23 cellular contexts compared by ENCODE assay signal in the genomic region with DNA sequence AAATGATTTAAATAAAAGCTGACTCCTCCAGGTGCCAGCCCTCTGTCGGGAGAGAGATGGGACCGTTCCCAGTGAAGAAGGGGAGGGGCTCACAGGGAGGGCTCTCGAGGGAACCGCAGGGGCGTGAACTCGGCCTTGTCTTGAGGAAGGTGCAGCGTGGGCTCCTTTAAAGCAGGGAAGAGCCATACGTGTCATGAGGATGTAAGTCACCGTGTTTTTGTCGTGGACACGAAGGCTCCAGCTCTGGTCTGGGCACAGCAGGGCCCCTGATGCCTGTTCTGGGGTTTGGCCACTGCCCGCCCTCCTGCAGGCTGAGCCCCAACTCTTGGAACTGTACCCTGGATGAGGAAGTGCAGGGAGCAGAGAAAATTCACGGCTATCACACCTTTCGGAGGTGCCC. TPM values are rescaled to one million over a fixed set of nuclear protein-coding genes. Genes with fewer than 3 reads are reported as not detected.
DNase-seq lines count a peak whose midpoint lies in the region; ATAC-seq and TF ChIP-seq lines count a peak whose summit lies in the region.
"Had no signal": no experiment of that assay in that cellular context is flagged by ENCODE, and none has a peak within 500 bp of the region (broad histone marks: within the 10 kb centered on the region; RNA-seq: fewer than 3 reads in every experiment).

No MANE protein-coding gene starts in this region.

- no peaks in the 10 kb centered on the region for H3K9me3 ChIP-seq in stomach
- H3K9me3 ChIP-seq: BE2C, body of pancreas, Caco-2 had no signal

- no peak for TF ChIP-seq CTCF in WTC11 (IDR thresholded peaks at IDR 0.05)
- no peak for TF ChIP-seq CTCF in endothelial cell (IDR thresholded peaks at IDR 0.05; ENCODE audit: unreplicated experiment)
- no peak for TF ChIP-seq CTCF in stomach (IDR thresholded peaks at IDR 0.05)

- CTCF ChIA-PET in WTC11 (lab: Charles Lee) = interaction anchor here (1.1 kb wide), 2 partner anchors 9 to 31 kb away, joined by 3 read pairs; no protein-coding TSS in a partner anchor

- H3K36me3 Mint-ChIP-seq in WTC11 = no peaks in the 10 kb centered on the region
- H3K36me3 Mint-ChIP-seq in endothelial cell (ENCODE audit: low read depth, unreplicated experiment) = no peaks in the 10 kb centered on the region

- no peaks in the 10 kb centered on the region for H3K36me3 ChIP-seq in stomach
- H3K36me3 ChIP-seq: BE2C had no signal

- DNase-seq in activated effector memory CD4-positive, alpha-beta T cell treated with anti-CD3 and anti-CD28 coated beads, Interleukin-2, amount 50 U/mL, for 16 hours = peak; percentile 49
- DNase-seq in activated effector memory CD4-positive, alpha-beta T cell treated with Interleukin-2 at 50 U/mL for 16 hours = no peak
- DNase-seq in WTC11 (ENCODE audit: low spot score) = peak; percentile 8
- peak; percentile 1 for DNase-seq in endothelial cell (ENCODE audit: low spot score)
- DNase-seq in stomach = peak; percentile 15
- DNase-seq in C1 segment of cervical spinal cord (lab: John Stamatoyannopoulos, UW) = no peak
- no peak for DNase-seq in stimulated activated naive CD4-positive, alpha-beta T cell treated with Interleukin-2 at 50 U/mL for 16 hours (lab: John Stamatoyannopoulos, UW)
- DNase-seq: activated B cell treated with CpG ODN at 0.5 μM for 24 hours; activated CD4-positive, alpha-beta T cell treated with anti-CD3 and anti-CD28 coated beads, Interleukin-2, amount 50 U/mL, for 48 hours; BE2C; DMS79; GF-D8; mammary epithelial cell; NCI-H446 treated with DMSO at 0.1 percent for 48 hours; stimulated activated CD8-positive, alpha-beta memory T cell treated with anti-CD3 and anti-CD28 coated beads, Interleukin-4, amount 100 ng/mL, for 48 hours had no signal

- H3K27ac ChIP-seq in stomach = no peak overlapping the region
- H3K27ac ChIP-seq: body of pancreas had no signal

- H3K27me3 Mint-ChIP-seq in WTC11 (ENCODE audit: low read depth) (no peaks in the 10 kb centered on the region), endothelial cell (ENCODE audit: unreplicated experiment) (peaks cover 2% of the 10 kb centered on the region)
- H3K27me3 Mint-ChIP-seq: activated B cell treated with CpG ODN at 0.5 μM for 24 hours had no signal

- H3K4me3 Mint-ChIP-seq in WTC11 = no peak overlapping the region
- H3K4me3 Mint-ChIP-seq in endothelial cell (ENCODE audit: unreplicated experiment) = no peak overlapping the region
- H3K4me3 Mint-ChIP-seq: activated B cell treated with CpG ODN at 0.5 μM for 24 hours; activated T-helper 1 cell treated with anti-CD3 and anti-CD28 coated beads, Interleukin-12 subunit alpha, Interleukin-12 subunit beta, Interleukin-2, Interleukin-4 antibody, amounts not matched to agents 30 ng/mL and 10 ng/mL and 1 ng/mL, durations not matched to agents 14 hours and 24 hours and 36 hours; neural crest cell had no signal

- H3K27me3 ChIP-seq in stomach = no peaks in the 10 kb centered on the region
- H3K27me3 ChIP-seq: BE2C, body of pancreas had no signal

- ATAC-seq in WTC11 (no peak), GM19463 (IDR thresholded peaks at IDR 0.05; ENCODE audit: unreplicated experiment) (no peak)
- ATAC-seq: body of pancreas had no signal

- H3K9me3 Mint-ChIP-seq in WTC11 (no peaks in the 10 kb centered on the region), endothelial cell (ENCODE audit: unreplicated experiment) (no peaks in the 10 kb centered on the region)
- H3K9me3 Mint-ChIP-seq: activated B cell treated with CpG ODN at 0.5 μM for 24 hours; activated T-helper 1 cell treated with anti-CD3 and anti-CD28 coated beads, Interleukin-12 subunit alpha, Interleukin-12 subunit beta, Interleukin-2, Interleukin-4 antibody, amounts not matched to agents 30 ng/mL and 10 ng/mL and 1 ng/mL, durations not matched to agents 14 hours and 24 hours and 36 hours; neural crest cell had no signal

- TF ChIP-seq EP300 in stomach (IDR thresholded peaks at IDR 0.05) = no peak

- POLR2A ChIA-PET in WTC11 (lab: Charles Lee) = no interaction called here

- no peaks in the 10 kb centered on the region for H3K4me1 ChIP-seq in stomach
- H3K4me1 ChIP-seq: BE2C had no signal

- no peak overlapping the region for H3K4me3 ChIP-seq in stomach
- H3K4me3 ChIP-seq: body of pancreas had no signal

- WGBS in stomach, 5 donors = 60 to 76% (median 64%) methylated on average over 14 of the region's 14 CpGs

- H3K27ac Mint-ChIP-seq in WTC11 (no peak overlapping the region), endothelial cell (ENCODE audit: unreplicated experiment) (no peak overlapping the region)
- H3K27ac Mint-ChIP-seq: activated B cell treated with CpG ODN at 0.5 μM for 24 hours; activated T-helper 1 cell treated with anti-CD3 and anti-CD28 coated beads, Interleukin-12 subunit alpha, Interleukin-12 subunit beta, Interleukin-2, Interleukin-4 antibody, amounts not matched to agents 30 ng/mL and 10 ng/mL and 1 ng/mL, durations not matched to agents 14 hours and 24 hours and 36 hours; progenitor cell of endocrine pancreas had no signal

- no peaks in the 10 kb centered on the region for H3K4me1 Mint-ChIP-seq in WTC11
- H3K4me1 Mint-ChIP-seq in endothelial cell (ENCODE audit: unreplicated experiment) = no peaks in the 10 kb centered on the region
- H3K4me1 Mint-ChIP-seq: activated B cell treated with CpG ODN at 0.5 μM for 24 hours had no signal

- no peak for TF ChIP-seq POLR2A in stomach (IDR thresholded peaks at IDR 0.05)

- intact Hi-C loops in stomach (cut with DNase I; ENCODE audit: low total_unique reads) = no loop called here

TF ChIP-seq in WTC11, 78 proteins besides CTCF, POLR2A, EP300 and RAD21 (continues in another document):
- TF ChIP-seq, protein P1, sequence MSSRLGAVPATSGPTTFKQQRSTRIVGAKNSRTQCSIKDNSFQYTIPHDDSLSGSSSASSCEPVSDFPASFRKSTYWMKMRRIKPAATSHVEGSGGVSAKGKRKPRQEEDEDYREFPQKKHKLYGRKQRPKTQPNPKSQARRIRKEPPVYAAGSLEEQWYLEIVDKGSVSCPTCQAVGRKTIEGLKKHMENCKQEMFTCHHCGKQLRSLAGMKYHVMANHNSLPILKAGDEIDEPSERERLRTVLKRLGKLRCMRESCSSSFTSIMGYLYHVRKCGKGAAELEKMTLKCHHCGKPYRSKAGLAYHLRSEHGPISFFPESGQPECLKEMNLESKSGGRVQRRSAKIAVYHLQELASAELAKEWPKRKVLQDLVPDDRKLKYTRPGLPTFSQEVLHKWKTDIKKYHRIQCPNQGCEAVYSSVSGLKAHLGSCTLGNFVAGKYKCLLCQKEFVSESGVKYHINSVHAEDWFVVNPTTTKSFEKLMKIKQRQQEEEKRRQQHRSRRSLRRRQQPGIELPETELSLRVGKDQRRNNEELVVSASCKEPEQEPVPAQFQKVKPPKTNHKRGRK (CRISPR knock-in tag; IDR thresholded peaks at IDR 0.05; ENCODE audit: borderline replicate concordance) = no peak
- TF ChIP-seq ELF4 (CRISPR knock-in tag; IDR thresholded peaks at IDR 0.05; ENCODE audit: low read depth) (no peak), CREB1 (CRISPR knock-in tag; IDR thresholded peaks at IDR 0.05) (no peak), IRF2 (CRISPR knock-in tag; IDR thresholded peaks at IDR 0.05; ENCODE audit: borderline replicate concordance, low read depth) (no peak), CBFB (CRISPR knock-in tag; IDR thresholded peaks at IDR 0.05; ENCODE audit: low read depth) (no peak), OVOL2 (CRISPR knock-in tag; IDR thresholded peaks at IDR 0.05; ENCODE audit: borderline replicate concordance) (no peak), ZNF671 (CRISPR knock-in tag; IDR thresholded peaks at IDR 0.05) (no peak), ZNF263 (CRISPR knock-in tag; IDR thresholded peaks at IDR 0.05; ENCODE audit: low read depth) (no peak), CREM (CRISPR knock-in tag; IDR thresholded peaks at IDR 0.05) (no peak), NR3C1 (CRISPR knock-in tag; conservative IDR thresholded peaks at IDR 0.05; ENCODE audit: low read depth) (no peak), KAT7 (CRISPR knock-in tag; IDR thresholded peaks at IDR 0.05; ENCODE audit: borderline replicate concordance) (no peak), SMAD3 (CRISPR knock-in tag; IDR thresholded peaks at IDR 0.05; ENCODE audit: borderline replicate concordance) (no peak), JAZF1 (CRISPR knock-in tag; IDR thresholded peaks at IDR 0.05) (no peak)
- TF ChIP-seq, protein P2, sequence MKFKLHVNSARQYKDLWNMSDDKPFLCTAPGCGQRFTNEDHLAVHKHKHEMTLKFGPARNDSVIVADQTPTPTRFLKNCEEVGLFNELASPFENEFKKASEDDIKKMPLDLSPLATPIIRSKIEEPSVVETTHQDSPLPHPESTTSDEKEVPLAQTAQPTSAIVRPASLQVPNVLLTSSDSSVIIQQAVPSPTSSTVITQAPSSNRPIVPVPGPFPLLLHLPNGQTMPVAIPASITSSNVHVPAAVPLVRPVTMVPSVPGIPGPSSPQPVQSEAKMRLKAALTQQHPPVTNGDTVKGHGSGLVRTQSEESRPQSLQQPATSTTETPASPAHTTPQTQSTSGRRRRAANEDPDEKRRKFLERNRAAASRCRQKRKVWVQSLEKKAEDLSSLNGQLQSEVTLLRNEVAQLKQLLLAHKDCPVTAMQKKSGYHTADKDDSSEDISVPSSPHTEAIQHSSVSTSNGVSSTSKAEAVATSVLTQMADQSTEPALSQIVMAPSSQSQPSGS (CRISPR knock-in tag; IDR thresholded peaks at IDR 0.05; ENCODE audit: borderline replicate concordance, low read depth) = no peak
- TF ChIP-seq, protein P3, sequence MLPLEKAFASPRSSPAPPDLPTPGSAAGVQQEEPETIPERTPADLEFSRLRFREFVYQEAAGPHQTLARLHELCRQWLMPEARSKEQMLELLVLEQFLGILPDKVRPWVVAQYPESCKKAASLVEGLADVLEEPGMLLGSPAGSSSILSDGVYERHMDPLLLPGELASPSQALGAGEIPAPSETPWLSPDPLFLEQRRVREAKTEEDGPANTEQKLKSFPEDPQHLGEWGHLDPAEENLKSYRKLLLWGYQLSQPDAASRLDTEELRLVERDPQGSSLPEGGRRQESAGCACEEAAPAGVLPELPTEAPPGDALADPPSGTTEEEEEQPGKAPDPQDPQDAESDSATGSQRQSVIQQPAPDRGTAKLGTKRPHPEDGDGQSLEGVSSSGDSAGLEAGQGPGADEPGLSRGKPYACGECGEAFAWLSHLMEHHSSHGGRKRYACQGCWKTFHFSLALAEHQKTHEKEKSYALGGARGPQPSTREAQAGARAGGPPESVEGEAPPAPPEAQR (CRISPR knock-in tag; IDR thresholded peaks at IDR 0.05) = no peak
- TF ChIP-seq, protein P4, sequence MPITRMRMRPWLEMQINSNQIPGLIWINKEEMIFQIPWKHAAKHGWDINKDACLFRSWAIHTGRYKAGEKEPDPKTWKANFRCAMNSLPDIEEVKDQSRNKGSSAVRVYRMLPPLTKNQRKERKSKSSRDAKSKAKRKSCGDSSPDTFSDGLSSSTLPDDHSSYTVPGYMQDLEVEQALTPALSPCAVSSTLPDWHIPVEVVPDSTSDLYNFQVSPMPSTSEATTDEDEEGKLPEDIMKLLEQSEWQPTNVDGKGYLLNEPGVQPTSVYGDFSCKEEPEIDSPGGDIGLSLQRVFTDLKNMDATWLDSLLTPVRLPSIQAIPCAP (CRISPR knock-in tag; IDR thresholded peaks at IDR 0.05) = no peak

RNA-seq across cellular contexts. Expression of a gene that starts 45.0 kb away (rescaled TPM):
- total RNA-seq in WTC11 (2021) = 1.2 to 1.7 TPM (median 1.4 TPM) in 3 replicates
- 0.05 TPM for total RNA-seq in endothelial cell (ENCODE audit: unreplicated experiment)
- 1 to 10 TPM in 1 of 5 donors, under 1 TPM in 3, not detected in 1; 0.43 to 1.1 (median 0.51) TPM for total RNA-seq in stomach
- polyA plus RNA-seq in stomach = under 1 TPM in 2 of 3 donors, not detected in 1; 0.18 to 0.19 TPM
- total RNA-seq: HT-29, kidney epithelial cell had no signal

Comparison
In these comparisons a context has a peak if more than half of its experiments do, and no peak if none do; other contexts are left out.
1. DNase-seq: peak in activated effector memory CD4-positive, alpha-beta T cell treated with anti-CD3 and anti-CD28 coated beads, Interleukin-2, amount 50 U/mL, for 16 hours (single experiment), WTC11 (single experiment), endothelial cell (single experiment) and stomach (single experiment); none in activated effector memory CD4-positive, alpha-beta T cell treated with Interleukin-2 at 50 U/mL for 16 hours (single experiment), C1 segment of cervical spinal cord (0 of 14) and stimulated activated naive CD4-positive, alpha-beta T cell treated with Interleukin-2 at 50 U/mL for 16 hours (single experiment).